Comparison of ENCODE assay signal across 27 cellular contexts in the genomic region with DNA sequence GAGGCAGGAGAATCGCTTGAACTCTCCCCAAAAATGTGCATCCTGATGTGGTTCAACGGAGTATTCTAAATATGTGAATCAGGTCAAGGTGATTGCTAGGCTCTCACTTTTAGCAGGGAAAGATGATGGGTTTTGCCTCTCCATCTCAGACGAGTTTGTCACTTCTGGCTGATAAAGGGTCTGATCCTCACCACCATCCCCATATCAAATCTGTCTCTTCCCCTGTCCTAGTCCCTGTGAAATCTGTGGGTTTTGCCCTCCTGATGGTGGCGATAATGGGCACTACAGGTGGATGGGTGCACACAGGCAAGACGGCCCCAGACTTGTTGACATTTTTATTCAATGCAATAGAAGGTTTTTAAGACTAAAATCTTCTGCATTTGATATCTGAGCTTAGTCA.
"Had no signal": no experiment of that assay in that cellular context is flagged by ENCODE, and none has a peak within 500 bp of the region (broad histone marks: within the 10 kb centered on the region; RNA-seq: fewer than 3 reads in every experiment).

No MANE protein-coding gene starts in this region.

- H3K4me1 ChIP-seq: left ventricle myocardium inferior, pancreas, prostate gland, stomach, testis, thyroid gland, transverse colon, vagina had no signal

- H3K9me3 Mint-ChIP-seq: natural killer cell treated with Interleukin-12 subunit alpha and Interleukin-12 subunit beta and Interleukin-15 and Interleukin-18, amount 100 ng/mL, for 72 hours had no signal

- H3K27ac Mint-ChIP-seq: naive thymus-derived CD4-positive, alpha-beta T cell; natural killer cell treated with Interleukin-12 subunit alpha and Interleukin-12 subunit beta and Interleukin-15 and Interleukin-18, amount 100 ng/mL, for 72 hours; stimulated activated naive B cell treated with anti-CD40 and anti-IgM and Interleukin-4, amounts not matched to agents 10 μg/mL and 1 μg/mL and 100 μg/mL, for 72 hours had no signal

- DNase-seq: islet precursor cell; left ventricle myocardium inferior; midbrain; mucosa of descending colon; naive thymus-derived CD4-positive, alpha-beta T cell; nucleus accumbens; pancreas; posterior cingulate gyrus; retina; right cardiac atrium; stimulated activated CD4-positive, alpha-beta T cell treated with anti-CD3 and anti-CD28 coated beads, Interleukin-12 subunit alpha, Interleukin-12 subunit beta, amount 100 ng/mL, for 4 hours; stimulated activated CD4-positive, alpha-beta T cell treated with anti-CD3 and anti-CD28 coated beads, Interleukin-15, amount 100 ng/mL, for 24 hours; stimulated activated CD4-positive, alpha-beta T cell treated with anti-CD3 and anti-CD28 coated beads, Interleukin-2, amount 100 ng/mL, for 24 hours; stimulated activated CD4-positive, alpha-beta T cell treated with anti-CD3 and anti-CD28 coated beads, Interleukin-4, amount 100 ng/mL, for 1 hour; stimulated activated naive B cell treated with anti-CD40 and anti-IgM and Interleukin-4, amounts not matched to agents 10 μg/mL and 1 μg/mL and 100 μg/mL, for 72 hours; stimulated activated naive CD8-positive, alpha-beta T cell treated with anti-CD3 and anti-CD28 coated beads, Interleukin-15, Interleukin-2, amounts not matched to agents 100 U/mL and 50 U/mL, for 24 hours; stomach; testis; thyroid gland; transverse colon; upper lobe of left lung had no signal

- ATAC-seq: mucosa of descending colon; naive thymus-derived CD4-positive, alpha-beta T cell; natural killer cell treated with Interleukin-12 subunit alpha and Interleukin-12 subunit beta and Interleukin-15 and Interleukin-18, amount 100 ng/mL, for 72 hours; pancreas; right cardiac atrium; sciatic nerve; stimulated activated naive B cell treated with anti-CD40 and anti-IgM and Interleukin-4, amounts not matched to agents 10 μg/mL and 1 μg/mL and 100 μg/mL, for 72 hours; stimulated activated naive CD8-positive, alpha-beta T cell treated with anti-CD3 and anti-CD28 coated beads, Interleukin-15, Interleukin-2, amounts not matched to agents 100 U/mL and 50 U/mL, for 24 hours had no signal

- H3K36me3 Mint-ChIP-seq: natural killer cell treated with Interleukin-12 subunit alpha and Interleukin-12 subunit beta and Interleukin-15 and Interleukin-18, amount 100 ng/mL, for 72 hours; stimulated activated naive B cell treated with anti-CD40 and anti-IgM and Interleukin-4, amounts not matched to agents 10 μg/mL and 1 μg/mL and 100 μg/mL, for 72 hours had no signal

- H3K4me3 Mint-ChIP-seq: naive thymus-derived CD4-positive, alpha-beta T cell; natural killer cell treated with Interleukin-12 subunit alpha and Interleukin-12 subunit beta and Interleukin-15 and Interleukin-18, amount 100 ng/mL, for 72 hours; stimulated activated naive B cell treated with anti-CD40 and anti-IgM and Interleukin-4, amounts not matched to agents 10 μg/mL and 1 μg/mL and 100 μg/mL, for 72 hours had no signal

- H3K9me3 ChIP-seq: pancreas, prostate gland, testis, thyroid gland, upper lobe of left lung, vagina had no signal

- H3K4me1 Mint-ChIP-seq: naive thymus-derived CD4-positive, alpha-beta T cell; stimulated activated naive B cell treated with anti-CD40 and anti-IgM and Interleukin-4, amounts not matched to agents 10 μg/mL and 1 μg/mL and 100 μg/mL, for 72 hours had no signal

- H3K27me3 ChIP-seq: pancreas, stomach, testis, thyroid gland, transverse colon, upper lobe of left lung, vagina had no signal

- H3K27me3 Mint-ChIP-seq: stimulated activated naive B cell treated with anti-CD40 and anti-IgM and Interleukin-4, amounts not matched to agents 10 μg/mL and 1 μg/mL and 100 μg/mL, for 72 hours had no signal

- H3K27ac ChIP-seq: left ventricle myocardium inferior, pancreas, prostate gland, skin epidermis, stomach, testis, thyroid gland, transverse colon, upper lobe of left lung, vagina had no signal

- H3K4me3 ChIP-seq: left ventricle myocardium inferior, lung, mucosa of descending colon, pancreas, prostate gland, skin epidermis, stomach, testis, thyroid gland, transverse colon, upper lobe of left lung, vagina had no signal

- H3K36me3 ChIP-seq: left ventricle myocardium inferior, pancreas, prostate gland, stomach, thyroid gland, transverse colon, upper lobe of left lung, vagina had no signal
